In the genomic region with DNA sequence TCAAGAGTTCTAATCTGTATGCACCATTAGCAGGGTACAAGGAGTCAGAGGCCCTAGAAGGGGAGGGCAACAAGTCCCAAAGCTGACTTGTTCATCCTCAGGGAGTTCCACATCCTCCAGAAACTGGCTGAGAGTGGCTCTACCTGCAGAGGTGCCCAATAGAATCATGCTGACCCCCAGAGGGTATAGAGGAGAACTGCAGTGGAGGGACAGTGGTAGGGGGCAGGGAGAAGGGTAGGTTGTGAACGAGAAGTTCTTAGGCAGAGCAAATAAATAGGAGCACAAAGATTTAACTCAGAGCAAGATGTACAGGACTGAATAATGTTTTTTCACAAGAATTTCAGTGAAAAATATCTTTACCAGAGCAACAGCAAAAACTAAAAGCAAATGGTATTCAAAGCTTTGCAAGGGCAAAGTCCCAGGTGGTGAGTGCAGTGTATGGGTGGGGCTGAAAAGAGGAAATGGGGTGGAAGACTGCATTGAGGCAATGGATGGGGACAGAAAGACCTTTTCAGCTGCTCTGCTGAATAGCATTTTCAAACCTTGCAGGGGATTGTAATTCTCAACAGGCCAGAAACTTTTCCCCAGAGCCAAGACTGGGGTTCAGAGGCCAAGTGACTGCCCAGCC, we compare ENCODE assay signal across 9 cellular contexts. TPM values are rescaled to one million over a fixed set of nuclear protein-coding genes. Genes with fewer than 3 reads are reported as not detected.
A peak's percentile ranks its signal among the peaks of the same experiment; 100 is the strongest.
DNase-seq lines count a peak whose midpoint lies in the region; ATAC-seq and TF ChIP-seq lines count a peak whose summit lies in the region.
"Had no signal": no experiment of that assay in that cellular context is flagged by ENCODE, and none has a peak within 500 bp of the region (broad histone marks: within the 10 kb centered on the region; RNA-seq: fewer than 3 reads in every experiment).

No MANE protein-coding gene starts in this region.

- peak; percentile 70 for TF ChIP-seq CTCF in GM12864 (IDR thresholded peaks at IDR 0.05; ENCODE audit: low read depth, low read length, missing control alignments)
- peak; percentile 70 for TF ChIP-seq CTCF in LNCaP clone FGC (IDR thresholded peaks at IDR 0.05; ENCODE audit: control insufficient read depth, extremely low read depth, insufficient read depth)
- no peak for TF ChIP-seq CTCF in tibial artery (IDR thresholded peaks at IDR 0.05)
- no peak for TF ChIP-seq CTCF in lower leg skin (IDR thresholded peaks at IDR 0.05)

- H3K36me3 ChIP-seq in iPS DF 6.9 (ENCODE audit: control insufficient read depth, insufficient read depth, low read length) (no peaks in the 10 kb centered on the region), tibial artery (no peaks in the 10 kb centered on the region)

- DNase-seq in GM12864 (ENCODE audit: low read depth) (no peak), LNCaP clone FGC (ENCODE audit: low read depth) (peak; percentile 13), iPS DF 6.9 (ENCODE audit: low read depth, low spot score) (peak; percentile 29), tibial artery (no peak), lower leg skin (ENCODE audit: low spot score in 2 of 2) (no peak), midbrain (lab: John Stamatoyannopoulos, UW) (no peak)
- no peak for DNase-seq in activated CD4-positive, alpha-beta T cell treated with anti-CD3 and anti-CD28 coated beads, Interleukin-2, amount 50 U/mL, for 1 hour

- intact Hi-C loops in tibial artery (cut with DNase I; ENCODE audit: low total_unique reads): no loop called here
- intact Hi-C loops in lower leg skin (cut with DNase I; ENCODE audit: low total_unique reads): no loop called here

- H3K4me3 ChIP-seq in GM12864 (ENCODE audit: low read depth, low read length) (no peak overlapping the region), LNCaP clone FGC (ENCODE audit: low read depth, low read length) (no peak overlapping the region), iPS DF 6.9 (ENCODE audit: low read length) (no peak overlapping the region), tibial artery (no peak overlapping the region), lower leg skin (ENCODE audit: low read depth, poor library complexity, severe bottlenecking) (no peak overlapping the region)

- WGBS in iPS DF 6.9 (ENCODE audit: insufficient coverage, insufficient read length): no CpG with 5 or more reads among the region's 1 CpG
- 24 to 32% methylated on average over 1 of the region's 1 CpG for WGBS in lower leg skin, 2 donors

- H3K27ac ChIP-seq in iPS DF 6.9 (ENCODE audit: low read length): no peak overlapping the region
- no peak overlapping the region for H3K27ac ChIP-seq in tibial artery

- peak; percentile 63 for ATAC-seq in GM21526 (IDR thresholded peaks at IDR 0.05; ENCODE audit: low FRiP score, unreplicated experiment)

- H3K27me3 ChIP-seq in iPS DF 6.9 (ENCODE audit: control insufficient read depth, insufficient read depth, low read length) (no peaks in the 10 kb centered on the region), tibial artery (no peaks in the 10 kb centered on the region)

- no peaks in the 10 kb centered on the region for H3K9me3 ChIP-seq in iPS DF 6.9 (ENCODE audit: control insufficient read depth, insufficient read depth, low read length)
- no peaks in the 10 kb centered on the region for H3K9me3 ChIP-seq in tibial artery

- H3K4me1 ChIP-seq in iPS DF 6.9 (ENCODE audit: control insufficient read depth, insufficient read depth, low read length) (no peaks in the 10 kb centered on the region), tibial artery (no peaks in the 10 kb centered on the region)

- no peak for TF ChIP-seq POLR2A in lower leg skin (IDR thresholded peaks at IDR 0.05)

RNA-seq across cellular contexts. Expression of a gene that starts 3.1 kb away (rescaled TPM):
- not detected for total RNA-seq in lower leg skin
- total RNA-seq: endothelial cell of umbilical vein had no signal

RNA-seq across cellular contexts. Expression of a gene that starts 46.1 kb away (rescaled TPM):
- not detected for total RNA-seq in lower leg skin
- total RNA-seq: endothelial cell of umbilical vein had no signal

Comparison
In these comparisons a context has a peak if more than half of its experiments do, and no peak if none do; other contexts are left out.
1. DNase-seq: peak in LNCaP clone FGC (single experiment) and iPS DF 6.9 (single experiment); none in GM12864 (single experiment), tibial artery (0 of 2), activated CD4-positive, alpha-beta T cell treated with anti-CD3 and anti-CD28 coated beads, Interleukin-2, amount 50 U/mL, for 1 hour (single experiment), lower leg skin (0 of 2) and midbrain (single experiment).
2. CTCF ChIP-seq: peak in GM12864 (single experiment) and LNCaP clone FGC (single experiment); none in tibial artery (0 of 2) and lower leg skin (0 of 3).